39 cellular contexts compared by ENCODE assay signal in genomic region chr17:74975943-74976342, GRCh38. TPM values are rescaled to one million over a fixed set of nuclear protein-coding genes. Genes with fewer than 3 reads are reported as not detected.
"Had no signal": no experiment of that assay in that cellular context is flagged by ENCODE, and none has a peak within 500 bp of the region (broad histone marks: within the 10 kb centered on the region; RNA-seq: fewer than 3 reads in every experiment).

No MANE protein-coding gene starts in this region.

- ATAC-seq: activated CD8-positive, alpha-beta T cell treated with anti-CD3 and anti-CD28 coated beads for 36 hours; activated naive CD4-positive, alpha-beta T cell treated with anti-CD3 and anti-CD28 coated beads, Interleukin-2, amount 50 U/mL, for 72 hours; activated T-cell treated with anti-CD3 and anti-CD28 coated beads, Interleukin-2, amount 50 U/mL, for 4 hours; activated T-cell treated with anti-CD3 and anti-CD28 coated beads, Interleukin-2, amount 50 U/mL, for 72 hours; activated T-helper 17 cell treated with anti-CD3 and anti-CD28 coated beads, Interleukin-2, amount 50 U/mL, for 72 hours; WTC11 had no signal

- H3K9me3 Mint-ChIP-seq: activated CD4-positive, alpha-beta memory T cell treated with anti-CD3 and anti-CD28 coated beads for 36 hours; activated CD4-positive, alpha-beta T cell treated with anti-CD3 and anti-CD28 coated beads, Interleukin-2, amount 10 ng/mL, durations not matched to agents 24 days and 14 days; activated CD8-positive, alpha-beta T cell treated with anti-CD3 and anti-CD28 coated beads for 36 hours; activated naive CD4-positive, alpha-beta T cell treated with anti-CD3 and anti-CD28 coated beads for 36 hours; activated naive CD4-positive, alpha-beta T cell treated with anti-CD3 and anti-CD28 coated beads, Interleukin-2, amount 50 U/mL, for 72 hours; activated naive CD8-positive, alpha-beta T cell treated with anti-CD3 and anti-CD28 coated beads for 36 hours; activated T-cell treated with anti-CD3 and anti-CD28 coated beads, Interleukin-2, amount 50 U/mL, for 4 hours; activated T-cell treated with anti-CD3 and anti-CD28 coated beads, Interleukin-2, amount 50 U/mL, for 72 hours; activated T-helper 1 cell treated with anti-CD3 and anti-CD28 coated beads, Interleukin-12 subunit alpha, Interleukin-12 subunit beta, Interleukin-2, Interleukin-4 antibody, amounts not matched to agents 30 ng/mL and 10 ng/mL and 1 ng/mL, durations not matched to agents 14 hours and 24 hours and 36 hours; activated T-helper 17 cell treated with anti-CD3 and anti-CD28 coated beads, Interleukin-2, amount 50 U/mL, for 72 hours; central memory CD8-positive, alpha-beta T cell; T-helper 1 cell treated with Interleukin-12 subunit alpha and Interleukin-12 subunit beta and Interleukin-4 antibody, amounts not matched to agents 30 μg/mL and 1 μg/mL, for 36 hours; T-helper 2 cell treated with Interferon-gamma antibody and Interleukin-4, amounts not matched to agents 5 μg/mL and 100 μg/mL, for 36 hours; WTC11 had no signal

- H3K27me3 ChIP-seq: ascending aorta had no signal

- H3K4me3 Mint-ChIP-seq: activated CD4-positive, alpha-beta memory T cell treated with anti-CD3 and anti-CD28 coated beads for 36 hours; activated CD4-positive, alpha-beta T cell treated with anti-CD3 and anti-CD28 coated beads, Interleukin-2, amount 10 ng/mL, durations not matched to agents 24 days and 14 days; activated CD8-positive, alpha-beta T cell treated with anti-CD3 and anti-CD28 coated beads for 36 hours; activated naive CD4-positive, alpha-beta T cell treated with anti-CD3 and anti-CD28 coated beads for 36 hours; activated naive CD8-positive, alpha-beta T cell treated with anti-CD3 and anti-CD28 coated beads for 36 hours; activated T-cell treated with anti-CD3 and anti-CD28 coated beads, Interleukin-2, amount 50 U/mL, for 4 hours; activated T-cell treated with anti-CD3 and anti-CD28 coated beads, Interleukin-2, amount 50 U/mL, for 72 hours; activated T-helper 1 cell treated with anti-CD3 and anti-CD28 coated beads, Interleukin-12 subunit alpha, Interleukin-12 subunit beta, Interleukin-2, Interleukin-4 antibody, amounts not matched to agents 30 ng/mL and 10 ng/mL and 1 ng/mL, durations not matched to agents 14 hours and 24 hours and 36 hours; activated T-helper 17 cell treated with anti-CD3 and anti-CD28 coated beads, Interleukin-2, amount 50 U/mL, for 72 hours; central memory CD8-positive, alpha-beta T cell; T-helper 1 cell treated with Interleukin-12 subunit alpha and Interleukin-12 subunit beta and Interleukin-4 antibody, amounts not matched to agents 30 μg/mL and 1 μg/mL, for 36 hours; T-helper 2 cell treated with Interferon-gamma antibody and Interleukin-4, amounts not matched to agents 5 μg/mL and 100 μg/mL, for 36 hours; WTC11 had no signal

- H3K36me3 Mint-ChIP-seq: activated CD4-positive, alpha-beta memory T cell treated with anti-CD3 and anti-CD28 coated beads for 36 hours; activated naive CD4-positive, alpha-beta T cell treated with anti-CD3 and anti-CD28 coated beads, Interleukin-2, amount 50 U/mL, for 72 hours; activated naive CD8-positive, alpha-beta T cell treated with anti-CD3 and anti-CD28 coated beads for 36 hours; brain; WTC11 had no signal

- DNase-seq: activated CD4-positive, alpha-beta memory T cell treated with anti-CD3 and anti-CD28 coated beads for 36 hours; activated CD4-positive, alpha-beta T cell treated with anti-CD3 and anti-CD28 coated beads for 4 hours; activated CD4-positive, alpha-beta T cell treated with anti-CD3 and anti-CD28 coated beads, Interleukin-2, amount 10 ng/mL, durations not matched to agents 24 days and 14 days; activated CD4-positive, alpha-beta T cell treated with anti-CD3 and anti-CD28 coated beads, Interleukin-2, amount 50 U/mL, for 1 hour; activated CD4-positive, alpha-beta T cell treated with anti-CD3 and anti-CD28 coated beads, Interleukin-2, amount 50 U/mL, for 4 hours; activated CD4-positive, CD25-positive, alpha-beta regulatory T cell treated with anti-CD3 and anti-CD28 coated beads, Interleukin-2, amount 50 U/mL, for 72 hours; activated CD8-positive, alpha-beta memory T cell treated with anti-CD3 and anti-CD28 coated beads, Interleukin-2, amount 50 U/mL, for 4 hours; activated CD8-positive, alpha-beta T cell treated with anti-CD3 and anti-CD28 coated beads for 36 hours; activated effector memory CD4-positive, alpha-beta T cell treated with anti-CD3 and anti-CD28 coated beads, Interleukin-2, amount 50 U/mL, for 16 hours; activated gamma-delta T cell treated with Interleukin-2 at 50 U/mL for 16 hours; activated naive CD4-positive, alpha-beta T cell; activated naive CD4-positive, alpha-beta T cell treated with anti-CD3 and anti-CD28 coated beads for 36 hours; activated naive CD4-positive, alpha-beta T cell treated with anti-CD3 and anti-CD28 coated beads, Interleukin-2, amount 50 U/mL, for 16 hours; activated naive CD8-positive, alpha-beta T cell treated with anti-CD3 and anti-CD28 coated beads for 36 hours; activated T-cell treated with anti-CD3 and anti-CD28 coated beads for 4 hours; activated T-cell treated with anti-CD3 and anti-CD28 coated beads, Interleukin-2, amount 50 U/mL, for 1 hour; activated T-cell treated with anti-CD3 and anti-CD28 coated beads, Interleukin-2, amount 50 U/mL, for 4 hours; activated T-cell treated with anti-CD3 and anti-CD28 coated beads, Interleukin-2, amount 50 U/mL, for 72 hours; adrenal gland; amniotic stem cell; caudate nucleus; SW 1271; T-helper 1 cell; T-helper 2 cell; T-helper 9 cell; WERI-Rb-1 had no signal

- H3K4me3 ChIP-seq: adrenal gland, ascending aorta, cardiac muscle cell had no signal

- H3K9me3 ChIP-seq: adrenal gland, ascending aorta had no signal

- FAIRE-seq: bronchial epithelial cell, TTC549 had no signal

- H3K36me3 ChIP-seq: adrenal gland, ascending aorta, cardiac muscle cell, WERI-Rb-1 had no signal

- H3K27ac Mint-ChIP-seq: activated CD4-positive, alpha-beta memory T cell treated with anti-CD3 and anti-CD28 coated beads for 36 hours; activated CD4-positive, alpha-beta T cell treated with anti-CD3 and anti-CD28 coated beads, Interleukin-2, amount 10 ng/mL, durations not matched to agents 24 days and 14 days; activated CD8-positive, alpha-beta T cell treated with anti-CD3 and anti-CD28 coated beads for 36 hours; activated naive CD4-positive, alpha-beta T cell treated with anti-CD3 and anti-CD28 coated beads for 36 hours; activated naive CD4-positive, alpha-beta T cell treated with anti-CD3 and anti-CD28 coated beads, Interleukin-2, amount 50 U/mL, for 72 hours; activated naive CD8-positive, alpha-beta T cell treated with anti-CD3 and anti-CD28 coated beads for 36 hours; activated T-cell treated with anti-CD3 and anti-CD28 coated beads, Interleukin-2, amount 50 U/mL, for 72 hours; activated T-helper 1 cell treated with anti-CD3 and anti-CD28 coated beads, Interleukin-12 subunit alpha, Interleukin-12 subunit beta, Interleukin-2, Interleukin-4 antibody, amounts not matched to agents 30 ng/mL and 10 ng/mL and 1 ng/mL, durations not matched to agents 14 hours and 24 hours and 36 hours; activated T-helper 17 cell treated with anti-CD3 and anti-CD28 coated beads, Interleukin-2, amount 50 U/mL, for 72 hours; brain; T-helper 1 cell treated with Interleukin-12 subunit alpha and Interleukin-12 subunit beta and Interleukin-4 antibody, amounts not matched to agents 30 μg/mL and 1 μg/mL, for 36 hours; T-helper 2 cell treated with Interferon-gamma antibody and Interleukin-4, amounts not matched to agents 5 μg/mL and 100 μg/mL, for 36 hours; WTC11 had no signal

- H3K27ac ChIP-seq: adrenal gland, ascending aorta, cardiac muscle cell, WERI-Rb-1 had no signal

RNA-seq across cellular contexts. Expression of gene HID1, which starts 3.4 kb away (rescaled TPM):
- total RNA-seq: activated CD4-positive, alpha-beta T cell treated with anti-CD3 and anti-CD28 coated beads, Interleukin-2, amount 10 ng/mL, durations not matched to agents 24 days and 14 days had no signal

RNA-seq across cellular contexts. Expression of gene OTOP3, which starts 40.2 kb away (rescaled TPM):
- total RNA-seq: activated CD4-positive, alpha-beta memory T cell treated with anti-CD3 and anti-CD28 coated beads for 36 hours; activated CD4-positive, alpha-beta T cell treated with anti-CD3 and anti-CD28 coated beads, Interleukin-2, amount 10 ng/mL, durations not matched to agents 24 days and 14 days; activated CD8-positive, alpha-beta memory T cell treated with anti-CD3 and anti-CD28 coated beads for 36 hours; activated CD8-positive, alpha-beta T cell treated with anti-CD3 and anti-CD28 coated beads for 36 hours; activated naive CD4-positive, alpha-beta T cell treated with anti-CD3 and anti-CD28 coated beads for 36 hours; activated naive CD4-positive, alpha-beta T cell treated with anti-CD3 and anti-CD28 coated beads, Interleukin-2, amount 50 U/mL, for 72 hours; activated naive CD8-positive, alpha-beta T cell treated with anti-CD3 and anti-CD28 coated beads for 36 hours; activated T-cell treated with anti-CD3 and anti-CD28 coated beads, Interleukin-2, amount 50 U/mL, for 4 hours; activated T-cell treated with anti-CD3 and anti-CD28 coated beads, Interleukin-2, amount 50 U/mL, for 72 hours; activated T-helper 1 cell treated with anti-CD3 and anti-CD28 coated beads, Interleukin-12 subunit alpha, Interleukin-12 subunit beta, Interleukin-2, Interleukin-4 antibody, amounts not matched to agents 30 ng/mL and 10 ng/mL and 1 ng/mL, durations not matched to agents 14 hours and 24 hours and 36 hours; activated T-helper 17 cell treated with anti-CD3 and anti-CD28 coated beads, Interleukin-2, amount 50 U/mL, for 72 hours; adrenal gland; ascending aorta; cardiac muscle cell; WTC11 had no signal
- polyA plus RNA-seq: adrenal gland, cardiac muscle cell had no signal

RNA-seq across cellular contexts. Expression of gene OTOP2, which starts 51.9 kb away (rescaled TPM):
- total RNA-seq: activated CD4-positive, alpha-beta memory T cell treated with anti-CD3 and anti-CD28 coated beads for 36 hours; activated CD4-positive, alpha-beta T cell treated with anti-CD3 and anti-CD28 coated beads, Interleukin-2, amount 10 ng/mL, durations not matched to agents 24 days and 14 days; activated CD8-positive, alpha-beta memory T cell treated with anti-CD3 and anti-CD28 coated beads for 36 hours; activated CD8-positive, alpha-beta T cell treated with anti-CD3 and anti-CD28 coated beads for 36 hours; activated naive CD4-positive, alpha-beta T cell treated with anti-CD3 and anti-CD28 coated beads for 36 hours; activated naive CD4-positive, alpha-beta T cell treated with anti-CD3 and anti-CD28 coated beads, Interleukin-2, amount 50 U/mL, for 72 hours; activated naive CD8-positive, alpha-beta T cell treated with anti-CD3 and anti-CD28 coated beads for 36 hours; activated T-cell treated with anti-CD3 and anti-CD28 coated beads, Interleukin-2, amount 50 U/mL, for 4 hours; activated T-cell treated with anti-CD3 and anti-CD28 coated beads, Interleukin-2, amount 50 U/mL, for 72 hours; activated T-helper 1 cell treated with anti-CD3 and anti-CD28 coated beads, Interleukin-12 subunit alpha, Interleukin-12 subunit beta, Interleukin-2, Interleukin-4 antibody, amounts not matched to agents 30 ng/mL and 10 ng/mL and 1 ng/mL, durations not matched to agents 14 hours and 24 hours and 36 hours; activated T-helper 17 cell treated with anti-CD3 and anti-CD28 coated beads, Interleukin-2, amount 50 U/mL, for 72 hours; adrenal gland; ascending aorta; bronchial epithelial cell; cardiac muscle cell; WTC11 had no signal
- polyA plus RNA-seq: cardiac muscle cell had no signal
